In the genomic region with DNA sequence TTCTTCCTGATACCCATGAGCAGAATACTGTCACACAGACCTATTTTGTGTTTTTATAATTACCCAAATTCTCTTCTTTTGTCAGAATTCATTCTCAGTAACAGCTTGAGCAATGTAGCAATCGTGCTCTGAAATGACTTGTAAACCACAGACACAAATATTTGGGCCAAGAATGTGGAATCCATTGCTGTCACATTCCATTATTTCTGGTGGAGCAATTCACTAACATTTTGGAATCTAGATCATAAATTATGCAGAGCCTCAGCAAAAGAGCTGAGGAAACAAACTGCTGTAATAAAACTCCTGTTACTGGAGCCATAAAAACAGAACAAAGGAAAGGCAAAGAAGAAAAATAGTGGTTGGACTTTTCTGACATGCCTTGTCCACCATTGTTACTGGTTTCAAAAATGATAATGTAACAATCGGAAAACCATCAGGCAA, we compare ENCODE assay signal across 12 cellular contexts.
DNase-seq lines count a peak whose midpoint lies in the region; ATAC-seq, FAIRE-seq and TF ChIP-seq lines count a peak whose summit lies in the region.
"Had no signal": no experiment of that assay in that cellular context is flagged by ENCODE, and none has a peak within 500 bp of the region (broad histone marks: within the 10 kb centered on the region; RNA-seq: fewer than 3 reads in every experiment).

No MANE protein-coding gene starts in this region.

- WGBS in IMR-90 (ENCODE audit: extremely low coverage in 2 of 2, insufficient read length in 1 of 2), 2 experiments = no CpG with 5 or more reads among the region's 2 CpGs
- WGBS in mammary epithelial cell (ENCODE audit: low coverage, missing lambda C conversion rate) = 24% methylated on average over 2 of the region's 2 CpGs

- peak overlapping the region; percentile 79; the same call in 1 of the 2 replicates for H4K5ac ChIP-seq in IMR-90 (ENCODE audit: low read depth, low read length)

- H3K56ac ChIP-seq in IMR-90 (ENCODE audit: extremely low read depth, insufficient read depth, low read length) = peak overlapping the region; percentile 75; the same call in 1 of the 2 replicates

- H3K23ac ChIP-seq in IMR-90 (ENCODE audit: low read depth, low read length) = peak overlapping the region; percentile 52; the same call in 1 of the 2 replicates

- H3K27me3 ChIP-seq in IMR-90 (ENCODE audit: control insufficient read depth, insufficient read depth, low read length) (no peaks in the 10 kb centered on the region), mammary epithelial cell (ENCODE audit: insufficient read depth, low read length) (no peaks in the 10 kb centered on the region)

- peak overlapping the region; percentile 96 for H2BK5ac ChIP-seq in IMR-90 (ENCODE audit: low read depth, low read length, poor library complexity, severe bottlenecking)

- TF ChIP-seq POLR2A in IMR-90 (IDR thresholded peaks at IDR 0.05; ENCODE audit: low read depth, low read length) = no peak

- DNase-seq in IMR-90 (peak; percentile 85), mammary epithelial cell (peak; percentile 20), iris pigment epithelial cell (ENCODE audit: low read depth) (peak; percentile 95), urothelium cell line (ENCODE audit: low spot score) (peak; percentile 73), NCI-H2029 treated with DMSO at 0.1 percent for 48 hours (lab: John Stamatoyannopoulos, UW) (no peak)
- no peak for DNase-seq in activated CD4-positive, CD25-positive, alpha-beta regulatory T cell treated with anti-CD3 and anti-CD28 coated beads, Interleukin-2, amount 50 U/mL, for 72 hours
- DNase-seq: activated CD8-positive, alpha-beta T cell treated with anti-CD3 and anti-CD28 coated beads, Interleukin-2, amount 10 ng/mL, durations not matched to agents 7 days and 5 days; effector CD4-positive, alpha-beta T cell; naive B cell had no signal

- H4K20me1 ChIP-seq in IMR-90 (ENCODE audit: insufficient read depth, low read length) (peaks cover 3% of the 10 kb centered on the region; the same call in 1 of the 2 replicates), mammary epithelial cell (ENCODE audit: insufficient read depth, low read length) (no peaks in the 10 kb centered on the region)

- peak overlapping the region; percentile 79 for H2BK20ac ChIP-seq in IMR-90 (ENCODE audit: low read depth, low read length)

- BruUV-seq in IMR-90 (replicated peaks; lab: Mats Ljungman, UMichigan) (no TSS peak), mammary epithelial cell (replicated peaks; lab: Mats Ljungman, UMichigan) (no TSS peak)

- intact Hi-C loops in IMR-90 (cut with micrococcal nuclease) (loop anchor here (5.0 kb wide), 1 partner anchor 300 kb away; no protein-coding TSS in a partner anchor), mammary epithelial cell (cut with micrococcal nuclease) (no loop called here)

- H3K14ac ChIP-seq in IMR-90 (replicated peaks; ENCODE audit: low read depth, low read length) = peak overlapping the region; percentile 49

- dilution Hi-C loops in IMR-90 (cut with HindIII; ENCODE audit: low sequenced_read_pairs, unreplicated experiment) = no loop called here
- dilution Hi-C loops in mammary epithelial cell (cut with HindIII; ENCODE audit: low sequenced_read_pairs) = no loop called here

- H3K4me2 ChIP-seq in IMR-90 (ENCODE audit: low read depth, low read length) (peak overlapping the region; percentile 95), mammary epithelial cell (ENCODE audit: insufficient read depth, low read depth, low read length) (peak overlapping the region; percentile 62)
- H3K4me2 ChIP-seq: KMS-11 had no signal

- H3K79me1 ChIP-seq in IMR-90 (ENCODE audit: low read depth in 1 of 2, low read length in 2 of 2) = peaks cover 0 to 3% of the 10 kb centered on the region in 2 experiments; a peak in 2 of 4 replicates

- H3K18ac ChIP-seq in IMR-90 (ENCODE audit: low read depth, low read length) = peak overlapping the region; percentile 98

- peaks cover 29% of the 10 kb centered on the region for H3K4me1 ChIP-seq in IMR-90 (ENCODE audit: control insufficient read depth, insufficient read depth, low read length)
- H3K4me1 ChIP-seq in mammary epithelial cell (ENCODE audit: insufficient read depth, low read length) = peaks cover 38% of the 10 kb centered on the region

- POLR2A ChIA-PET in IMR-90 (lab: Charles Lee; ENCODE audit: unreplicated experiment) = interaction anchor here (1.1 kb wide), 1 partner anchor 13 kb away, joined by 3 read pairs; no protein-coding TSS in a partner anchor

- no peak for TF ChIP-seq CTCF in IMR-90 (conservative IDR thresholded peaks at IDR 0.05; ENCODE audit: low read depth, low read length)
- no peak for TF ChIP-seq CTCF in mammary epithelial cell (conservative IDR thresholded peaks at IDR 0.05 in 1 of 2, IDR thresholded peaks at IDR 0.05 in 1 of 2; ENCODE audit: extremely low read depth in 1 of 2, insufficient read depth in 1 of 2, low read depth in 1 of 2, low read length in 2 of 2)

- no peak for FAIRE-seq in urothelium cell line (lab: Jason Lieb, UNC)
- FAIRE-seq: GM12892 had no signal

- no peak overlapping the region for H3K4me3 ChIP-seq in IMR-90 (ENCODE audit: insufficient read depth, low read depth, low read length)
- no peak overlapping the region for H3K4me3 ChIP-seq in mammary epithelial cell (replicated peaks in 1 of 3; ENCODE audit: insufficient read depth in 1 of 3, low read depth in 2 of 3, low read length in 3 of 3)

- ATAC-seq in IMR-90 (ENCODE audit: low read depth) (peak; percentile 38), HG02588 (IDR thresholded peaks at IDR 0.05; ENCODE audit: unreplicated experiment) (no peak)
- ATAC-seq: activated CD8-positive, alpha-beta T cell treated with anti-CD3 and anti-CD28 coated beads, Interleukin-2, amount 10 ng/mL, durations not matched to agents 7 days and 5 days had no signal

- peak overlapping the region; percentile 76; the same call in 1 of the 2 replicates for H4K91ac ChIP-seq in IMR-90 (ENCODE audit: insufficient read depth, low read depth, low read length)

- peak overlapping the region; percentile 83 for H2BK120ac ChIP-seq in IMR-90 (ENCODE audit: low read depth, low read length)

- peak overlapping the region; percentile 71; the same call in 1 of the 2 replicates for H3K27ac ChIP-seq in IMR-90 (ENCODE audit: insufficient read depth, low read length)
- no peak overlapping the region for H3K27ac ChIP-seq in mammary epithelial cell (ENCODE audit: insufficient read depth, low read depth, low read length)
- H3K27ac ChIP-seq: KMS-11 had no signal

- peaks cover 9% of the 10 kb centered on the region for H3K9me1 ChIP-seq in IMR-90 (ENCODE audit: insufficient read depth, low read length)

- H2AK9ac ChIP-seq in IMR-90 (replicated peaks; ENCODE audit: low read depth, low read length, poor library complexity) = no peak overlapping the region

- H3K4ac ChIP-seq in IMR-90 (ENCODE audit: low read depth, low read length) = peak overlapping the region; percentile 76

- H3K36me3 ChIP-seq in IMR-90 (ENCODE audit: control insufficient read depth, insufficient read depth, low read length) (no peaks in the 10 kb centered on the region), mammary epithelial cell (ENCODE audit: insufficient read depth, low read length) (no peaks in the 10 kb centered on the region)

- H3K9me3 ChIP-seq in IMR-90 (ENCODE audit: control insufficient read depth, insufficient read depth, low read length) = no peaks in the 10 kb centered on the region; the same call in 1 of the 2 replicates
- no peaks in the 10 kb centered on the region for H3K9me3 ChIP-seq in mammary epithelial cell (replicated peaks; ENCODE audit: insufficient read depth, low read length)

- in situ Hi-C loops in IMR-90 (cut with MboI; ENCODE audit: low sequenced_read_pairs) = no loop called here
- in situ Hi-C loops in mammary epithelial cell (cut with MboI; ENCODE audit: low sequenced_read_pairs in 2 of 2) = no loop called here

- H2BK15ac ChIP-seq in IMR-90 (ENCODE audit: low read depth, low read length) = peak overlapping the region; percentile 70; the same call in 2 of the 3 replicates

- H2AFZ ChIP-seq in IMR-90 (replicated peaks; ENCODE audit: low read length, poor library complexity) (no peak overlapping the region), mammary epithelial cell (ENCODE audit: low read depth, low read length) (no peak overlapping the region)

- TF ChIP-seq RAD21 in IMR-90 (IDR thresholded peaks at IDR 0.05; ENCODE audit: low read length) = no peak

- no peaks in the 10 kb centered on the region for H3K79me2 ChIP-seq in mammary epithelial cell (ENCODE audit: insufficient read depth, low read length)

- H4K8ac ChIP-seq in IMR-90 (ENCODE audit: low read depth in 2 of 2, low read length in 2 of 2) = peak overlapping the region; percentile 44 to 77

- CTCF ChIA-PET in IMR-90 (lab: Yijun Ruan, JAX) (interaction anchor here (1.0 to 1.2 kb wide), 2 partner anchors 84 to 91 kb away, joined by 3 read pairs; no protein-coding TSS in a partner anchor), mammary epithelial cell (lab: Charles Lee; ENCODE audit: low non-redundant PET) (no interaction called here)

- H2AK5ac ChIP-seq in IMR-90 (ENCODE audit: low read depth, low read length) = peak overlapping the region; percentile 72; the same call in 1 of the 2 replicates

- H3K9ac ChIP-seq in IMR-90 (ENCODE audit: low read depth, low read length) = peak overlapping the region; percentile 36; the same call in 1 of the 2 replicates
- no peak overlapping the region for H3K9ac ChIP-seq in mammary epithelial cell (ENCODE audit: insufficient read depth, low read length)
- H3K9ac ChIP-seq: KMS-11 had no signal

TF ChIP-seq in IMR-90, 13 proteins besides CTCF, POLR2A, EP300 and RAD21 (continues in another document):
- TF ChIP-seq RCOR1 (IDR thresholded peaks at IDR 0.05; ENCODE audit: insufficient replicate concordance, low read length) = no peak
- TF ChIP-seq SMC3 (IDR thresholded peaks at IDR 0.05; ENCODE audit: low read depth, low read length) = no peak
- peak; percentile 94 for TF ChIP-seq CEBPB (IDR thresholded peaks at IDR 0.05; ENCODE audit: low read depth, low read length)
- no peak for TF ChIP-seq CHD1 (IDR thresholded peaks at IDR 0.05; ENCODE audit: low read depth, low read length)
- TF ChIP-seq, protein P1, sequence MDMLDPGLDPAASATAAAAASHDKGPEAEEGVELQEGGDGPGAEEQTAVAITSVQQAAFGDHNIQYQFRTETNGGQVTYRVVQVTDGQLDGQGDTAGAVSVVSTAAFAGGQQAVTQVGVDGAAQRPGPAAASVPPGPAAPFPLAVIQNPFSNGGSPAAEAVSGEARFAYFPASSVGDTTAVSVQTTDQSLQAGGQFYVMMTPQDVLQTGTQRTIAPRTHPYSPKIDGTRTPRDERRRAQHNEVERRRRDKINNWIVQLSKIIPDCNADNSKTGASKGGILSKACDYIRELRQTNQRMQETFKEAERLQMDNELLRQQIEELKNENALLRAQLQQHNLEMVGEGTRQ (IDR thresholded peaks at IDR 0.05; ENCODE audit: low read depth, low read length) = no peak

Comparison
In these comparisons a context has a peak if more than half of its experiments do, and no peak if none do; other contexts are left out.
1. DNase-seq: peak in IMR-90 (single experiment), mammary epithelial cell (single experiment), iris pigment epithelial cell (single experiment) and urothelium cell line (single experiment); none in activated CD4-positive, CD25-positive, alpha-beta regulatory T cell treated with anti-CD3 and anti-CD28 coated beads, Interleukin-2, amount 50 U/mL, for 72 hours (single experiment) and NCI-H2029 treated with DMSO at 0.1 percent for 48 hours (single experiment).